Comparison of ENCODE assay signal across 26 cellular contexts in the genomic region with DNA sequence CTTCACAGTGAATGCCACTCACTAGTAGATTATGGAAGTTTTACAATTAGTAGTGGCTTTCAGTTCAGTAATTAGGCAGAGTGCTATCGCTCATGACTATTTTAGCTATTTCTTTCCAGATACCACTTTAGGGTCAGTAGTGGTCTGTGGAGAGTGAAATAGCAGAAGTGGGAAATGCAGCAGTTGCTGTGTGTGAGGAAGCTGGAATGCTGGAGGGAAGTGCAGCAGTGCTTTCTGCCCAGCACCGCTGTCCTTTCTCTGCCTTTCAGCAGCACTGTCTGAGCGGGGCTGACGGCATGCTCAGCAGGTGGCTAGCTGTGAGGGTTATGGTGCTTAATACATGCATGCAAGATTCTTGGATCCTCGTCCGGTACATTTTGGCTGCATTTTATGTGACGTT.
DNase-seq lines count a peak whose midpoint lies in the region; ATAC-seq and TF ChIP-seq lines count a peak whose summit lies in the region.
"Had no signal": no experiment of that assay in that cellular context is flagged by ENCODE, and none has a peak within 500 bp of the region (broad histone marks: within the 10 kb centered on the region; RNA-seq: fewer than 3 reads in every experiment).

No MANE protein-coding gene starts in this region.

- H3K9me3 ChIP-seq in neural progenitor cell (ENCODE audit: low read depth), result no peaks in the 10 kb centered on the region
- H3K9me3 ChIP-seq: BE2C, Caco-2, psoas muscle, SJCRH30 had no signal

- no TSS peak for BruUV-seq in Calu3 (replicated peaks; lab: Mats Ljungman, UMichigan)

- no peak overlapping the region for H3K4me3 Mint-ChIP-seq in glutamatergic neuron (ENCODE audit: unreplicated experiment)
- no peak overlapping the region for H3K4me3 Mint-ChIP-seq in neural progenitor cell
- no peak overlapping the region for H3K4me3 Mint-ChIP-seq in Calu3 (ENCODE audit: low read depth, unreplicated experiment)
- H3K4me3 Mint-ChIP-seq in activated naive CD4-positive, alpha-beta T cell treated with anti-CD3 and anti-CD28 coated beads, Interleukin-2, amount 10 ng/mL, durations not matched to agents 7 days and 5 days, result no peak overlapping the region
- H3K4me3 Mint-ChIP-seq: activated CD4-positive, alpha-beta T cell treated with anti-CD3 and anti-CD28 coated beads, Interleukin-2, amount 10 ng/mL, durations not matched to agents 7 days and 5 days; memory B cell; natural killer cell; stimulated activated naive CD8-positive, alpha-beta T cell treated with anti-CD3 and anti-CD28 coated beads, Interleukin-15, Interleukin-2, amounts not matched to agents 100 ng/mL and 50 ng/mL, for 24 hours; type B pancreatic cell had no signal

- H3K4me1 Mint-ChIP-seq in glutamatergic neuron (ENCODE audit: low read depth, unreplicated experiment) (peaks cover 26% of the 10 kb centered on the region), neural progenitor cell (peaks cover 40% of the 10 kb centered on the region), Calu3 (ENCODE audit: low read depth, unreplicated experiment) (no peaks in the 10 kb centered on the region)
- H3K4me1 Mint-ChIP-seq in activated naive CD4-positive, alpha-beta T cell treated with anti-CD3 and anti-CD28 coated beads, Interleukin-2, amount 10 ng/mL, durations not matched to agents 7 days and 5 days, result no peaks in the 10 kb centered on the region
- H3K4me1 Mint-ChIP-seq: activated CD4-positive, alpha-beta T cell treated with anti-CD3 and anti-CD28 coated beads, Interleukin-2, amount 10 ng/mL, durations not matched to agents 7 days and 5 days; natural killer cell had no signal

- no peak overlapping the region for H3K4me3 ChIP-seq in neural progenitor cell
- H3K4me3 ChIP-seq: PC-9, psoas muscle, SJCRH30 had no signal

- intact Hi-C loops in Calu3 (cut with micrococcal nuclease; ENCODE audit: unreplicated experiment), result no loop called here

- peaks cover 5% of the 10 kb centered on the region for H3K36me3 Mint-ChIP-seq in glutamatergic neuron (ENCODE audit: unreplicated experiment)
- peaks cover 18% of the 10 kb centered on the region for H3K36me3 Mint-ChIP-seq in neural progenitor cell
- H3K36me3 Mint-ChIP-seq in Calu3 (ENCODE audit: insufficient read depth, unreplicated experiment), result no peaks in the 10 kb centered on the region
- peaks cover 3% of the 10 kb centered on the region for H3K36me3 Mint-ChIP-seq in activated naive CD4-positive, alpha-beta T cell treated with anti-CD3 and anti-CD28 coated beads, Interleukin-2, amount 10 ng/mL, durations not matched to agents 7 days and 5 days

- no peaks in the 10 kb centered on the region for H3F3A ChIP-seq in neural progenitor cell (ENCODE audit: low read depth)

- H3K79me2 ChIP-seq in neural progenitor cell (ENCODE audit: low read depth), result no peaks in the 10 kb centered on the region

- H3K36me3 ChIP-seq in neural progenitor cell, result peaks cover 16% of the 10 kb centered on the region
- H3K36me3 ChIP-seq: BE2C had no signal

- no peak for ATAC-seq in foreskin keratinocyte
- ATAC-seq: natural killer cell, psoas muscle had no signal

- CTCF ChIA-PET in Calu3 (lab: Charles Lee), result no interaction called here
- CTCF ChIA-PET in activated naive CD4-positive, alpha-beta T cell treated with anti-CD3 and anti-CD28 coated beads, Interleukin-2, amount 10 ng/mL, durations not matched to agents 7 days and 5 days (lab: Charles Lee), result no interaction called here

- H2AFZ ChIP-seq in neural progenitor cell (replicated peaks), result no peak overlapping the region
- H2AFZ ChIP-seq: PC-9 had no signal

- H3K9me3 Mint-ChIP-seq in glutamatergic neuron (ENCODE audit: unreplicated experiment), result peaks cover 3% of the 10 kb centered on the region
- H3K9me3 Mint-ChIP-seq in neural progenitor cell, result no peaks in the 10 kb centered on the region
- H3K9me3 Mint-ChIP-seq in Calu3 (ENCODE audit: low read depth, unreplicated experiment), result no peaks in the 10 kb centered on the region
- no peaks in the 10 kb centered on the region for H3K9me3 Mint-ChIP-seq in activated naive CD4-positive, alpha-beta T cell treated with anti-CD3 and anti-CD28 coated beads, Interleukin-2, amount 10 ng/mL, durations not matched to agents 7 days and 5 days
- H3K9me3 Mint-ChIP-seq: activated CD4-positive, alpha-beta T cell treated with anti-CD3 and anti-CD28 coated beads, Interleukin-2, amount 10 ng/mL, durations not matched to agents 7 days and 5 days; activated T-helper 2 cell treated with anti-CD3 and anti-CD28 coated beads, Interferon-gamma antibody, Interleukin-2, Interleukin-4, amounts not matched to agents 10 μg/mL and 5 μg/mL and 100 μg/mL, durations not matched to agents 14 hours and 24 hours and 36 hours; memory B cell; natural killer cell; stimulated activated naive CD8-positive, alpha-beta T cell treated with anti-CD3 and anti-CD28 coated beads, Interleukin-15, Interleukin-2, amounts not matched to agents 100 ng/mL and 50 ng/mL, for 24 hours; type B pancreatic cell had no signal

- H3K27me3 Mint-ChIP-seq in glutamatergic neuron (ENCODE audit: unreplicated experiment) (no peaks in the 10 kb centered on the region), neural progenitor cell (ENCODE audit: insufficient read depth, low read depth) (peaks cover 5% of the 10 kb centered on the region), Calu3 (ENCODE audit: unreplicated experiment) (no peaks in the 10 kb centered on the region)
- H3K27me3 Mint-ChIP-seq in activated naive CD4-positive, alpha-beta T cell treated with anti-CD3 and anti-CD28 coated beads, Interleukin-2, amount 10 ng/mL, durations not matched to agents 7 days and 5 days, result no peaks in the 10 kb centered on the region
- H3K27me3 Mint-ChIP-seq: activated CD4-positive, alpha-beta T cell treated with anti-CD3 and anti-CD28 coated beads, Interleukin-2, amount 10 ng/mL, durations not matched to agents 7 days and 5 days; memory B cell; stimulated activated naive CD8-positive, alpha-beta T cell treated with anti-CD3 and anti-CD28 coated beads, Interleukin-15, Interleukin-2, amounts not matched to agents 100 ng/mL and 50 ng/mL, for 24 hours; type B pancreatic cell had no signal

- no peaks in the 10 kb centered on the region for H3K27me3 ChIP-seq in neural progenitor cell
- no peaks in the 10 kb centered on the region for H3K27me3 ChIP-seq in foreskin keratinocyte
- H3K27me3 ChIP-seq: BE2C, SJCRH30 had no signal

- H3K4me1 ChIP-seq in neural progenitor cell, result peaks cover 21% of the 10 kb centered on the region
- H3K4me1 ChIP-seq in foreskin keratinocyte, result peaks cover under 1% of the 10 kb centered on the region
- H3K4me1 ChIP-seq: Caco-2, psoas muscle, SJCRH30 had no signal

- H4K20me1 ChIP-seq in neural progenitor cell (ENCODE audit: low read depth), result peaks cover 16% of the 10 kb centered on the region

- no peak for TF ChIP-seq CTCF in glutamatergic neuron (IDR thresholded peaks at IDR 0.05; ENCODE audit: partially characterized antibody, unreplicated experiment)
- no peak for TF ChIP-seq CTCF in neural progenitor cell (IDR thresholded peaks at IDR 0.05)
- TF ChIP-seq CTCF in Calu3 (IDR thresholded peaks at IDR 0.05; ENCODE audit: unreplicated experiment), result no peak
- no peak for TF ChIP-seq CTCF in foreskin keratinocyte (conservative IDR thresholded peaks at IDR 0.05)

- H3K27ac ChIP-seq in neural progenitor cell (no peak overlapping the region), foreskin keratinocyte (no peak overlapping the region)
- H3K27ac ChIP-seq: epithelial cell of prostate, PC-9, psoas muscle, SJCRH30 had no signal

- no peak overlapping the region for H3K9ac ChIP-seq in neural progenitor cell

- H3K27ac Mint-ChIP-seq in glutamatergic neuron (ENCODE audit: unreplicated experiment) (peak overlapping the region; percentile 5), neural progenitor cell (peak overlapping the region; percentile 81), Calu3 (ENCODE audit: unreplicated experiment) (no peak overlapping the region)
- H3K27ac Mint-ChIP-seq in activated naive CD4-positive, alpha-beta T cell treated with anti-CD3 and anti-CD28 coated beads, Interleukin-2, amount 10 ng/mL, durations not matched to agents 7 days and 5 days, result no peak overlapping the region
- H3K27ac Mint-ChIP-seq: activated CD4-positive, alpha-beta T cell treated with anti-CD3 and anti-CD28 coated beads, Interleukin-2, amount 10 ng/mL, durations not matched to agents 7 days and 5 days; activated T-helper 2 cell treated with anti-CD3 and anti-CD28 coated beads, Interferon-gamma antibody, Interleukin-2, Interleukin-4, amounts not matched to agents 10 μg/mL and 5 μg/mL and 100 μg/mL, durations not matched to agents 14 hours and 24 hours and 36 hours; memory B cell; natural killer cell; stimulated activated naive CD8-positive, alpha-beta T cell treated with anti-CD3 and anti-CD28 coated beads, Interleukin-15, Interleukin-2, amounts not matched to agents 100 ng/mL and 50 ng/mL, for 24 hours; type B pancreatic cell had no signal

- H3K4me2 ChIP-seq in neural progenitor cell, result peak overlapping the region; percentile 47
- H3K4me2 ChIP-seq: PC-9 had no signal

- DNase-seq in SIG-M5 treated with dmso at 0.1 percent for 504 hours (lab: John Stamatoyannopoulos, UW; ENCODE audit: unreplicated experiment) (peak; percentile 24), SIG-M5 (lab: John Stamatoyannopoulos, UW) (no peak), glutamatergic neuron (no peak), neural progenitor cell (ENCODE audit: low spot score) (peak; percentile 54), Calu3 (no peak), foreskin keratinocyte (no peak), SKM-1 (lab: John Stamatoyannopoulos, UW; ENCODE audit: unreplicated experiment) (no peak)
- no peak for DNase-seq in activated naive CD4-positive, alpha-beta T cell treated with anti-CD3 and anti-CD28 coated beads, Interleukin-2, amount 10 ng/mL, durations not matched to agents 7 days and 5 days
- DNase-seq: activated CD4-positive, alpha-beta T cell treated with anti-CD3 and anti-CD28 coated beads, Interleukin-2, amount 10 ng/mL, durations not matched to agents 7 days and 5 days; BE2C; Caco-2; foreskin fibroblast; kidney glomerular epithelial cell; natural killer cell; NCI-H146; NCI-H748 treated with DMSO at 0.1 percent for 48 hours; PC-9; psoas muscle; small intestine; stimulated activated CD4-positive, alpha-beta T cell treated with anti-CD3 and anti-CD28 coated beads, Interleukin-2, amount 100 ng/mL, for 48 hours had no signal

Comparison
In these comparisons a context has a peak if more than half of its experiments do, and no peak if none do; other contexts are left out.
1. DNase-seq: peak in SIG-M5 treated with dmso at 0.1 percent for 504 hours (single experiment) and neural progenitor cell (single experiment); none in SIG-M5 (single experiment), glutamatergic neuron (single experiment), Calu3 (single experiment), activated naive CD4-positive, alpha-beta T cell treated with anti-CD3 and anti-CD28 coated beads, Interleukin-2, amount 10 ng/mL, durations not matched to agents 7 days and 5 days (single experiment), foreskin keratinocyte (0 of 2) and SKM-1 (single experiment).
2. H3K27ac Mint-ChIP-seq: peak in glutamatergic neuron (single experiment) and neural progenitor cell (single experiment); none in Calu3 (single experiment) and activated naive CD4-positive, alpha-beta T cell treated with anti-CD3 and anti-CD28 coated beads, Interleukin-2, amount 10 ng/mL, durations not matched to agents 7 days and 5 days (single experiment).